In genomic region chr18:10907749-10908148, GRCh38 we compare ENCODE assay signal across 9 cellular contexts.
"Had no signal": no experiment of that assay in that cellular context is flagged by ENCODE, and none has a peak within 500 bp of the region (broad histone marks: within the 10 kb centered on the region; RNA-seq: fewer than 3 reads in every experiment).

No MANE protein-coding gene starts in this region.

- H2AFZ ChIP-seq: GM23248 had no signal

- H3K4me3 ChIP-seq: GM23248, HAP-1, K562 had no signal

- H3K36me3 ChIP-seq: HAP-1 had no signal

- FAIRE-seq: HTR-8/SVneo, K562 had no signal

- ATAC-seq: HCT116, K562 had no signal

- DNase-seq: GM23248, GOT3, H7, HFFc6, KG1 had no signal

- H3K27ac ChIP-seq: GM23248 had no signal

- H3K9ac ChIP-seq: GM23248 had no signal

- H3K4me1 ChIP-seq: HAP-1 had no signal
